ENCODE assay signal across 16 cellular contexts in the genomic region with DNA sequence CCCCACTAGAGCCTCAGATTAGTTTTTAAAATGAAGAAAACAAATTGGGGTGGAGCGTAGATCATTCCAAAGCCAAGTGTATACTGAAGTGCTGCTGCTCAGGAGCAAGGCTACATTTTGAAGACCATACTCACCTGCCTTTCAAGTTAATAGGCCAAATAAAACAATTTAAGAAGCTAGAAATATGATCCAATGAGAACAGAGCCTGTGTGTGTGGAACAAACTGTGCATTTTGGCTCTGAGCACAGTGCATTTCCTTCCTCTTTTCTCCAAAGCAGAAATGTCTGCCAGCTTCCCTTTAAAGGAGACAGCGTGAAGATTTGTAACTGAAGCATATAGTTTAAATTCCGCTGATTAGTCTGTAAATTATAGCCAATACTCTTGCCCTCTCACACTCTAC. TPM values are rescaled to one million over a fixed set of nuclear protein-coding genes. Genes with fewer than 3 reads are reported as not detected.
DNase-seq lines count a peak whose midpoint lies in the region; ATAC-seq and TF ChIP-seq lines count a peak whose summit lies in the region.
"Had no signal": no experiment of that assay in that cellular context is flagged by ENCODE, and none has a peak within 500 bp of the region (broad histone marks: within the 10 kb centered on the region; RNA-seq: fewer than 3 reads in every experiment).

No MANE protein-coding gene starts in this region.

- peaks cover 6 to 15% of the 10 kb centered on the region in 2 donors for H3K36me3 Mint-ChIP-seq in stimulated activated naive B cell treated with anti-CD40 and anti-IgM and Interleukin-4, amounts not matched to agents 10 μg/mL and 1 μg/mL and 100 μg/mL, for 72 hours

- no peak for ATAC-seq in stimulated activated naive B cell treated with anti-CD40 and anti-IgM and Interleukin-4, amounts not matched to agents 10 μg/mL and 1 μg/mL and 100 μg/mL, for 72 hours (replicated peaks)
- no peak for ATAC-seq in GM21381 (IDR thresholded peaks at IDR 0.05; ENCODE audit: unreplicated experiment)
- ATAC-seq: PC-3; stimulated activated effector memory CD8-positive, alpha-beta T cell treated with anti-CD3 and anti-CD28 coated beads, Interleukin-12 subunit alpha, Interleukin-12 subunit beta, amount 100 ng/mL, for 72 hours had no signal

- peak overlapping the region; percentile 46 to 100 (median 74) for H3K27ac ChIP-seq in esophagus squamous epithelium
- H3K27ac ChIP-seq: hepatocyte had no signal

- peak overlapping the region; percentile 84 for H3K27ac Mint-ChIP-seq in stimulated activated naive B cell treated with anti-CD40 and anti-IgM and Interleukin-4, amounts not matched to agents 10 μg/mL and 1 μg/mL and 100 μg/mL, for 72 hours
- H3K27ac Mint-ChIP-seq: HFFc6; stimulated activated effector memory CD8-positive, alpha-beta T cell treated with anti-CD3 and anti-CD28 coated beads, Interleukin-12 subunit alpha, Interleukin-12 subunit beta, amount 100 ng/mL, for 72 hours had no signal

- H3K27me3 ChIP-seq in esophagus squamous epithelium = no peaks in the 10 kb centered on the region
- H3K27me3 ChIP-seq: hepatocyte had no signal

- no peaks in the 10 kb centered on the region for H3K27me3 Mint-ChIP-seq in stimulated activated naive B cell treated with anti-CD40 and anti-IgM and Interleukin-4, amounts not matched to agents 10 μg/mL and 1 μg/mL and 100 μg/mL, for 72 hours

- DNase-seq in KBM-7 (peak; percentile 85), SIG-M5 (lab: John Stamatoyannopoulos, UW) (peak; percentile 31), esophagus squamous epithelium (lab: John Stamatoyannopoulos, UW) (no peak), NCI-H2171 treated with DMSO at 0.1 percent for 48 hours (lab: John Stamatoyannopoulos, UW) (no peak), NCI-H510A treated with DMSO at 0.1 percent for 48 hours (lab: John Stamatoyannopoulos, UW) (no peak), NCI-H2227 (lab: John Stamatoyannopoulos, UW; ENCODE audit: unreplicated experiment) (no peak)
- DNase-seq in stimulated activated naive B cell treated with anti-CD40 and anti-IgM and Interleukin-4, amounts not matched to agents 10 μg/mL and 1 μg/mL and 100 μg/mL, for 72 hours = no peak
- DNase-seq: activated effector memory CD4-positive, alpha-beta T cell treated with Interleukin-2 at 50 U/mL for 16 hours; COR-L47; HFFc6; NCI-H1048 had no signal

- H3K4me3 Mint-ChIP-seq in stimulated activated naive B cell treated with anti-CD40 and anti-IgM and Interleukin-4, amounts not matched to agents 10 μg/mL and 1 μg/mL and 100 μg/mL, for 72 hours = peak overlapping the region in 1 of 2 donors; percentile 13
- H3K4me3 Mint-ChIP-seq: HFFc6; stimulated activated effector memory CD8-positive, alpha-beta T cell treated with anti-CD3 and anti-CD28 coated beads, Interleukin-12 subunit alpha, Interleukin-12 subunit beta, amount 100 ng/mL, for 72 hours had no signal

- peak overlapping the region in 1 of 4 donors; percentile 16 for H3K4me3 ChIP-seq in esophagus squamous epithelium
- H3K4me3 ChIP-seq: hepatocyte had no signal

- no peak for TF ChIP-seq POLR2A in esophagus squamous epithelium (IDR thresholded peaks at IDR 0.05)

- in situ Hi-C loops in KBM-7 (cut with MboI; ENCODE audit: low pct_unique_long_range_greater_than_20kb, low sequenced_read_pairs) = no loop called here

- H3K9me3 Mint-ChIP-seq in stimulated activated naive B cell treated with anti-CD40 and anti-IgM and Interleukin-4, amounts not matched to agents 10 μg/mL and 1 μg/mL and 100 μg/mL, for 72 hours = peaks cover 0 to 4% of the 10 kb centered on the region in 2 donors
- H3K9me3 Mint-ChIP-seq: HFFc6; stimulated activated effector memory CD8-positive, alpha-beta T cell treated with anti-CD3 and anti-CD28 coated beads, Interleukin-12 subunit alpha, Interleukin-12 subunit beta, amount 100 ng/mL, for 72 hours had no signal

- TF ChIP-seq CTCF in esophagus squamous epithelium (IDR thresholded peaks at IDR 0.05) = no peak

- H3K9me3 ChIP-seq in esophagus squamous epithelium = no peaks in the 10 kb centered on the region

- H3K4me1 Mint-ChIP-seq in stimulated activated naive B cell treated with anti-CD40 and anti-IgM and Interleukin-4, amounts not matched to agents 10 μg/mL and 1 μg/mL and 100 μg/mL, for 72 hours = peaks cover 51 to 80% of the 10 kb centered on the region in 2 donors

- H3K36me3 ChIP-seq in esophagus squamous epithelium = no peaks in the 10 kb centered on the region

- H3K4me1 ChIP-seq in esophagus squamous epithelium = peaks cover 23 to 80% (median 37%) of the 10 kb centered on the region in 3 donors

- WGBS in esophagus squamous epithelium, 2 donors = 50 to 63% methylated on average over 3 of the region's 3 CpGs

- intact Hi-C loops in esophagus squamous epithelium (cut with DNase I) = no loop called here

RNA-seq across cellular contexts. Expression of gene IFNGR1, which starts 3.2 kb away (rescaled TPM):
- 10 to 100 TPM; 33.8 to 96.8 (median 84.8) TPM for total RNA-seq in esophagus squamous epithelium

RNA-seq across cellular contexts. Expression of gene IL22RA2, which starts 48.9 kb away (rescaled TPM):
- not detected for total RNA-seq in esophagus squamous epithelium
- total RNA-seq: hepatocyte, HFFc6, myocyte, PC-3 had no signal

Comparison
In these comparisons a context has a peak if more than half of its experiments do, and no peak if none do; other contexts are left out.
1. DNase-seq: peak in KBM-7 (single experiment) and SIG-M5 (single experiment); none in esophagus squamous epithelium (single experiment), stimulated activated naive B cell treated with anti-CD40 and anti-IgM and Interleukin-4, amounts not matched to agents 10 μg/mL and 1 μg/mL and 100 μg/mL, for 72 hours (single experiment), NCI-H2171 treated with DMSO at 0.1 percent for 48 hours (single experiment), NCI-H510A treated with DMSO at 0.1 percent for 48 hours (single experiment) and NCI-H2227 (single experiment).